Comparison of ENCODE assay signal across 13 cellular contexts in the genomic region with DNA sequence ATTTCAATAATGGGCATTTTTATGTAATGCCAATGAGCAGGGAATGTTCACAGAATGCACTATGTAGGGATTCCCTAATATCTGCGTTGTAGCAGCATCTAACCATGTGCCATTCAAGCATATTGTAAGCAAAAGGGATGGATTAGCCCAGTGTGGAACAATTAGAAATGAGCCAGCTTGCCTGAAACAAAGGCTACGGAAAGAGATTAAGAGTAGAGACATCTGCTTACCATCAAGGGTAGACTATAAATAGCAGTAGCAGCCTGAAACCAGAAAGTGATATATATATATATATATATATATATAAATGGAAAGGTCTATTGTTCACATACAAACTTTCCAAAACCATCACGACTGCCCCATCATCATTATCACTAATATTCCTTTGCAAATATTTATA. TPM values are rescaled to one million over a fixed set of nuclear protein-coding genes. Genes with fewer than 3 reads are reported as not detected.
DNase-seq lines count a peak whose midpoint lies in the region; ATAC-seq, FAIRE-seq and TF ChIP-seq lines count a peak whose summit lies in the region.
"Had no signal": no experiment of that assay in that cellular context is flagged by ENCODE, and none has a peak within 500 bp of the region (broad histone marks: within the 10 kb centered on the region; RNA-seq: fewer than 3 reads in every experiment).

No MANE protein-coding gene starts in this region.

- FAIRE-seq in D721Med (lab: Jason Lieb, UNC) = peak; percentile 98

- CTCF ChIA-PET in naive thymus-derived CD4-positive, alpha-beta T cell (lab: Charles Lee) = no interaction called here

- no peak for DNase-seq in D721Med (ENCODE audit: insufficient read length, low spot score)
- no peak for DNase-seq in AG20443 (ENCODE audit: low spot score)
- no peak for DNase-seq in substantia nigra (lab: John Stamatoyannopoulos, UW)
- DNase-seq in naive thymus-derived CD4-positive, alpha-beta T cell = no peak
- DNase-seq: ACHN; activated B cell treated with CpG ODN at 0.5 μM for 24 hours; activated T-cell treated with anti-CD3 and anti-CD28 coated beads, Interleukin-2, amount 50 U/mL, for 48 hours; SJCRH30 had no signal

- peaks cover 2 to 4% (median 3%) of the 10 kb centered on the region in 7 donors for H3K4me1 Mint-ChIP-seq in naive thymus-derived CD4-positive, alpha-beta T cell

- H3K36me3 Mint-ChIP-seq in naive thymus-derived CD4-positive, alpha-beta T cell = peaks cover 0 to 2% (median 0%) of the 10 kb centered on the region in 5 donors

- H3K9me3 Mint-ChIP-seq in naive thymus-derived CD4-positive, alpha-beta T cell = peaks cover 0 to 2% (median 0%) of the 10 kb centered on the region in 11 donors
- H3K9me3 Mint-ChIP-seq: activated B cell treated with CpG ODN at 0.5 μM for 24 hours had no signal

- ATAC-seq in GM19351 (IDR thresholded peaks at IDR 0.05; ENCODE audit: unreplicated experiment) = peak; percentile 45
- peak; percentile 38 for ATAC-seq in HG02852 (IDR thresholded peaks at IDR 0.05; ENCODE audit: unreplicated experiment)
- peak; percentile 35 for ATAC-seq in HG03571 (IDR thresholded peaks at IDR 0.05; ENCODE audit: unreplicated experiment)
- ATAC-seq in GM19467 (IDR thresholded peaks at IDR 0.05; ENCODE audit: unreplicated experiment) = no peak
- ATAC-seq in naive thymus-derived CD4-positive, alpha-beta T cell = no peak

- no peaks in the 10 kb centered on the region for H3K27me3 ChIP-seq in naive thymus-derived CD4-positive, alpha-beta T cell (ENCODE audit: control insufficient read depth in 2 of 2, insufficient read depth in 2 of 2, low read length in 2 of 2)
- H3K27me3 ChIP-seq: SJCRH30 had no signal

- intact Hi-C loops in naive thymus-derived CD4-positive, alpha-beta T cell (cut with micrococcal nuclease) = no loop called here

- H3K4me3 Mint-ChIP-seq in naive thymus-derived CD4-positive, alpha-beta T cell = no peak overlapping the region
- H3K4me3 Mint-ChIP-seq: activated B cell treated with CpG ODN at 0.5 μM for 24 hours had no signal

- no peaks in the 10 kb centered on the region for H3K9me3 ChIP-seq in naive thymus-derived CD4-positive, alpha-beta T cell (ENCODE audit: control insufficient read depth in 2 of 3, low read length in 3 of 3)
- H3K9me3 ChIP-seq: SJCRH30, thoracic aorta had no signal

- POLR2A ChIA-PET in naive thymus-derived CD4-positive, alpha-beta T cell (lab: Charles Lee) = no interaction called here

- no peaks in the 10 kb centered on the region for H3K36me3 ChIP-seq in naive thymus-derived CD4-positive, alpha-beta T cell (ENCODE audit: control insufficient read depth in 2 of 3, insufficient read depth in 3 of 3, low read length in 3 of 3)
- H3K36me3 ChIP-seq: SJCRH30, thoracic aorta had no signal

- no peak for TF ChIP-seq CTCF in D721Med (IDR thresholded peaks at IDR 0.05; ENCODE audit: insufficient read depth, missing control alignments)

- H3K4me3 ChIP-seq in naive thymus-derived CD4-positive, alpha-beta T cell (ENCODE audit: low read length) = no peak overlapping the region
- H3K4me3 ChIP-seq: SJCRH30, thoracic aorta had no signal

- no peaks in the 10 kb centered on the region for H3K4me1 ChIP-seq in naive thymus-derived CD4-positive, alpha-beta T cell (ENCODE audit: control insufficient read depth in 2 of 2, insufficient read depth in 2 of 2, low read length in 2 of 2)

- H3K27me3 Mint-ChIP-seq in naive thymus-derived CD4-positive, alpha-beta T cell = peaks cover 0 to 5% (median 3%) of the 10 kb centered on the region in 5 donors

- H3K27ac Mint-ChIP-seq in naive thymus-derived CD4-positive, alpha-beta T cell = no peak overlapping the region
- H3K27ac Mint-ChIP-seq: activated B cell treated with CpG ODN at 0.5 μM for 24 hours had no signal

- H3K27ac ChIP-seq in substantia nigra (ENCODE audit: low read depth, low read length, poor library complexity, severe bottlenecking) = no peak overlapping the region
- no peak overlapping the region for H3K27ac ChIP-seq in naive thymus-derived CD4-positive, alpha-beta T cell (ENCODE audit: low read depth, low read length)
- H3K27ac ChIP-seq: SJCRH30, thoracic aorta had no signal

RNA-seq across cellular contexts. Expression of a gene that starts 31.9 kb away (rescaled TPM):
- total RNA-seq in naive thymus-derived CD4-positive, alpha-beta T cell = 10 to 100 TPM; 35.0 to 74.6 (median 60.0) TPM
- 10 to 100 TPM; 22.5 to 36.7 TPM for polyA plus RNA-seq in naive thymus-derived CD4-positive, alpha-beta T cell

RNA-seq across cellular contexts. Expression of a gene that starts 56.9 kb away (rescaled TPM):
- total RNA-seq in naive thymus-derived CD4-positive, alpha-beta T cell = 10 to 100 TPM; 33.1 to 83.8 (median 71.0) TPM
- 10 to 100 TPM; 20.0 to 25.6 TPM for polyA plus RNA-seq in naive thymus-derived CD4-positive, alpha-beta T cell

Comparison
In these comparisons a context has a peak if more than half of its experiments do, and no peak if none do; other contexts are left out.
1. ATAC-seq: peak in GM19351 (single experiment), HG02852 (single experiment) and HG03571 (single experiment); none in GM19467 (single experiment) and naive thymus-derived CD4-positive, alpha-beta T cell (single experiment).